In the genomic region with DNA sequence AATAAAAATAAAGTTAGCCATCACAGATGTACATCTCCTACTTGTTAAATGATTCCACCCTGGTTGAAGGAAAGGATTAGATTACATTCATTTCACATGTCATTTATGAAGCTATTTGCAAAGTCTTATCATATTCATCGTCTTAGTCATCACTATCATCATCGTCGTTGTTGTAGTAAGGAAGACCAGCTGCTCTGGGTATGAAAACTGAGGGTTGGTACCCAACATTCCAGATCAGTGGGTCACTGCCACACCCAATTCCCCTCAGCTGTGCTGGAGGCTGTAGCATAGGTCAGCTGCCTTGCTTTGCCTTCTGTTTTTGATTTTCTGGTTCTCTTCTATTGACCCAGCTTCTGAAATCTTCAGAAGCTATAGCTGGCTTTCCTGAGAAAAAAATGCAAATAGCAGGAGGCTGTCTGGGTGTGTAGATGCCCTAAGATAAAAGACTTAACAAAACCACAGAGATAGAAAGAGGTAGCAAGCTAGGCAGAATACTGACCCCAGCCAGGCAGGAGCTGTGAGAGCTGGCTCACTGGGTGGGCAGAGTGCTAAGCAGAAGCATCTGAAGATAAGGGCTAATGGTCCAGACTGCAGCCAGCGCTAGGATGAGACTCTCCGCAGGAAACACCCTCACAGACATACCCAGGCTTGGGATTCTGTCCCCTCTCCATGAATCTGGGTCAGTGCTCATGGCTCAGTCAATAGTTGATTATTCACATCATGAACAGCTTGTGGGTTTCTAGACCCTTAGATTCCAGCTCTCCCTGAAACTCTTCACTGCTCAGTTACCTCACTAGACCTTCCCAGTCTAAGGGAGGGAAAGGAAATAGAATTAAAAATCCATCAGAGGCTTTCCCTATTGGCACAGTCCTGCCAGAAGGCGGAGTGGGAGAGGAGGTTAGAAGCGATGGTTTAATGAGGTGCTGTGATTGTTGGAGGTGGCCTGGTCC, we compare ENCODE assay signal across 15 cellular contexts.
A peak's percentile ranks its signal among the peaks of the same experiment; 100 is the strongest.
DNase-seq lines count a peak whose midpoint lies in the region; ATAC-seq, FAIRE-seq and TF ChIP-seq lines count a peak whose summit lies in the region.
"Had no signal": no experiment of that assay in that cellular context is flagged by ENCODE, and none has a peak within 500 bp of the region (broad histone marks: within the 10 kb centered on the region; RNA-seq: fewer than 3 reads in every experiment).

No MANE protein-coding gene starts in this region.

- in situ Hi-C loops in astrocyte of the spinal cord (cut with HindIII; ENCODE audit: low sequenced_read_pairs) (no loop called here), KBM-7 (cut with MboI; ENCODE audit: low pct_unique_long_range_greater_than_20kb, low sequenced_read_pairs) (no loop called here)

- peak; percentile 78 for FAIRE-seq in HTR-8/SVneo (lab: Jason Lieb, UNC)

- H3K4me3 ChIP-seq in astrocyte of the spinal cord (ENCODE audit: low read depth, low read length): no peak overlapping the region

- ATAC-seq in HG02610 (IDR thresholded peaks at IDR 0.05; ENCODE audit: unreplicated experiment) (no peak), GM21381 (IDR thresholded peaks at IDR 0.05; ENCODE audit: unreplicated experiment) (no peak)
- ATAC-seq: natural killer cell; stimulated activated effector memory CD8-positive, alpha-beta T cell treated with anti-CD3 and anti-CD28 coated beads, Interleukin-12 subunit alpha, Interleukin-12 subunit beta, amount 100 ng/mL, for 72 hours had no signal

- no peak for TF ChIP-seq CTCF in astrocyte of the spinal cord (IDR thresholded peaks at IDR 0.05; ENCODE audit: low read depth, low read length)

- DNase-seq in AG08395 (ENCODE audit: low spot score) (peak; percentile 93), HTR-8/SVneo (ENCODE audit: insufficient read length, low spot score) (peak; percentile 81), astrocyte of the spinal cord (ENCODE audit: low read depth, low spot score) (peak; percentile 89), kidney glomerular epithelial cell (lab: John Stamatoyannopoulos, UW) (peak; percentile 25), KBM-7 (no peak), AML-193 (lab: John Stamatoyannopoulos, UW) (no peak)
- DNase-seq: activated CD4-positive, alpha-beta T cell treated with anti-CD3 and anti-CD28 coated beads, Interleukin-2, amount 10 ng/mL, durations not matched to agents 7 days and 5 days; activated naive CD4-positive, alpha-beta T cell treated with anti-CD3 and anti-CD28 coated beads, Interleukin-2, amount 50 U/mL, for 16 hours; CD4-positive, CD25-positive, alpha-beta regulatory T cell; effector CD4-positive, alpha-beta T cell; natural killer cell; stimulated activated CD4-positive, alpha-beta T cell treated with anti-CD3 and anti-CD28 coated beads, Interleukin-15, amount 100 ng/mL, for 24 hours had no signal

Comparison
In these comparisons a context has a peak if more than half of its experiments do, and no peak if none do; other contexts are left out.
1. DNase-seq: peak in AG08395 (single experiment), HTR-8/SVneo (single experiment), astrocyte of the spinal cord (single experiment) and kidney glomerular epithelial cell (single experiment); none in KBM-7 (single experiment) and AML-193 (0 of 2).